Comparison of ENCODE assay signal across 1 cellular context in genomic region chr1:151702936-151703335, GRCh38.
TF ChIP-seq lines count a peak whose summit lies in the region.

No MANE protein-coding gene starts in this region.

TF ChIP-seq in GM23338, 12 proteins besides CTCF, POLR2A, EP300 and RAD21 (continued from another document):
- no peak for TF ChIP-seq ZNF462 (CRISPR knock-in tag; IDR thresholded peaks at IDR 0.05)
- no peak for TF ChIP-seq REST (IDR thresholded peaks at IDR 0.05; ENCODE audit: unreplicated experiment)
- TF ChIP-seq NANOG (IDR thresholded peaks at IDR 0.05; ENCODE audit: borderline replicate concordance) = no peak
- TF ChIP-seq ETS1 (IDR thresholded peaks at IDR 0.05) = no peak
- no peak for TF ChIP-seq ZNF331 (CRISPR knock-in tag; IDR thresholded peaks at IDR 0.05; ENCODE audit: low read depth)
- no peak for TF ChIP-seq CREB1 (CRISPR knock-in tag; IDR thresholded peaks at IDR 0.05; ENCODE audit: low read depth)
- no peak for TF ChIP-seq ZNF114 (CRISPR knock-in tag; IDR thresholded peaks at IDR 0.05)
